ENCODE assay signal across 9 cellular contexts in the genomic region with DNA sequence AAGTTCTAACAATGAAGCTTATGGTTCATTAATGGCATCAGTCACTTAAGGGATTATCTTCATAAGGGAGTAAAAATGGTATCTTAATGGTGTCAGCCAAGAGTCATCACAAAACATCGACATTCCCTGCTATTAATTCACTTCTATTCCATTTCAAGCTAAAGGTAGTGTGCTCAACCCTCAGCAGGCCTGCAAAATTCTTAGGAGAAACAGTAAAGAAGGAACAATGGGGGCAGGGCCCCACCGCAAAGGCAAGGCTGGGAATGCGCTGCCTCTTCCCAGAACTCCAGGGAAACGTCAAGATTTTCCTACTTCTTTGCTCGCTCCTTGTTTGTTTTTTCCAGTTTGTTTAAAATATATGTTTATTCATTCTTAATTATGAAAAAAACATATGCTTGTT.
DNase-seq lines count a peak whose midpoint lies in the region; ATAC-seq and TF ChIP-seq lines count a peak whose summit lies in the region.
"Had no signal": no experiment of that assay in that cellular context is flagged by ENCODE, and none has a peak within 500 bp of the region (broad histone marks: within the 10 kb centered on the region; RNA-seq: fewer than 3 reads in every experiment).

No MANE protein-coding gene starts in this region.

- CTCF ChIA-PET in AG04450 (lab: Charles Lee) = interaction anchor here (0.6 to 2.8 kb wide), 24 partner anchors 9 to 340 kb away, joined by 3 to 49 read pairs (median 4); no protein-coding TSS in a partner anchor

- WGBS in endodermal cell (ENCODE audit: insufficient coverage in 1 of 2, insufficient read length in 1 of 2), 2 experiments = 34% methylated on average over 4 of the region's 5 CpGs; no CpG with 5 or more reads in 1 of the 2 experiments

- H3K9me3 Mint-ChIP-seq in endodermal cell = peaks cover 18% of the 10 kb centered on the region

- ATAC-seq in HG02588 (IDR thresholded peaks at IDR 0.05; ENCODE audit: unreplicated experiment) = no peak

- H3K27me3 ChIP-seq in AG04450 (ENCODE audit: control insufficient read depth, insufficient read depth, low read length) (no peaks in the 10 kb centered on the region), MG63 (no peaks in the 10 kb centered on the region), endodermal cell (ENCODE audit: control insufficient read depth, insufficient read depth, low read length, poor library complexity, severe bottlenecking) (peaks cover 26% of the 10 kb centered on the region), neuron (ENCODE audit: insufficient read depth, low read length) (no peaks in the 10 kb centered on the region)

- H3K4me1 ChIP-seq in endodermal cell (ENCODE audit: control insufficient read depth, insufficient read depth, low read length) (peaks cover 24% of the 10 kb centered on the region), neuron (ENCODE audit: insufficient read depth, low read length) (peaks cover 19% of the 10 kb centered on the region)

- no peak overlapping the region for H3K27ac Mint-ChIP-seq in endodermal cell

- H3K9me3 ChIP-seq in AG04450 (ENCODE audit: control insufficient read depth, insufficient read depth, low read length) (peaks cover 8% of the 10 kb centered on the region), MG63 (peaks cover 9% of the 10 kb centered on the region), endodermal cell (ENCODE audit: control insufficient read depth, low read length) (peaks cover 14% of the 10 kb centered on the region), neuron (ENCODE audit: low read length) (no peaks in the 10 kb centered on the region)
- H3K9me3 ChIP-seq: neutrophil had no signal

- H3K27ac ChIP-seq in AG04450 (ENCODE audit: low read depth, low read length) (no peak overlapping the region), endodermal cell (ENCODE audit: low read depth, low read length) (no peak overlapping the region)
- H3K27ac ChIP-seq: neutrophil had no signal

- H3K36me3 ChIP-seq in MG63 (no peaks in the 10 kb centered on the region), endodermal cell (ENCODE audit: control insufficient read depth, insufficient read depth, low read length) (no peaks in the 10 kb centered on the region), neuron (ENCODE audit: insufficient read depth, low read length) (no peaks in the 10 kb centered on the region)
- H3K36me3 ChIP-seq: neutrophil had no signal

- H3K27me3 Mint-ChIP-seq in endodermal cell (ENCODE audit: insufficient read depth) = peaks cover 33% of the 10 kb centered on the region

- H3K36me3 Mint-ChIP-seq in endodermal cell (ENCODE audit: low read depth) = peaks cover 3% of the 10 kb centered on the region

- H3K4me3 Mint-ChIP-seq in endodermal cell = peak overlapping the region; percentile 50

- peak overlapping the region; percentile 39 for H2AFZ ChIP-seq in neuron (ENCODE audit: low read depth, low read length)

- H3K9ac ChIP-seq in endodermal cell (ENCODE audit: extremely low read depth, low read length, poor library complexity, severe bottlenecking) = peak overlapping the region; percentile 18

- H3K4me3 ChIP-seq in AG04450 (ENCODE audit: low read depth, low read length) = peak overlapping the region; percentile 41
- peak overlapping the region; percentile 18; the same call in 1 of the 2 replicates for H3K4me3 ChIP-seq in MG63
- peak overlapping the region; percentile 37 for H3K4me3 ChIP-seq in endodermal cell (ENCODE audit: low read length)
- peak overlapping the region; percentile 29 for H3K4me3 ChIP-seq in neuron (ENCODE audit: low read length)

- POLR2A ChIA-PET in AG04450 (lab: Yijun Ruan, JAX) = no interaction called here

- DNase-seq in AG04450 (ENCODE audit: low read depth, low spot score) = no peak
- no peak for DNase-seq in MG63
- no peak for DNase-seq in endodermal cell
- no peak for DNase-seq in KG1 (lab: John Stamatoyannopoulos, UW)
- DNase-seq in glomerular visceral epithelial cell (ENCODE audit: extremely low spot score) = no peak
- DNase-seq in activated T-cell treated with anti-CD3 and anti-CD28 coated beads, Interleukin-2, amount 50 U/mL, for 48 hours = no peak

- TF ChIP-seq CTCF in AG04450 (IDR thresholded peaks at IDR 0.05; ENCODE audit: low read depth, low read length) (no peak), endodermal cell (conservative IDR thresholded peaks at IDR 0.05) (no peak)

- H3K4me1 Mint-ChIP-seq in endodermal cell = peaks cover 41% of the 10 kb centered on the region
